9 cellular contexts compared by ENCODE assay signal in genomic region chr20:51594206-51594998, GRCh38. TPM values are rescaled to one million over a fixed set of nuclear protein-coding genes. Genes with fewer than 3 reads are reported as not detected.
DNase-seq lines count a peak whose midpoint lies in the region; ATAC-seq and TF ChIP-seq lines count a peak whose summit lies in the region.
"Had no signal": no experiment of that assay in that cellular context is flagged by ENCODE, and none has a peak within 500 bp of the region (broad histone marks: within the 10 kb centered on the region; RNA-seq: fewer than 3 reads in every experiment).

No MANE protein-coding gene starts in this region.

- H4K20me1 ChIP-seq in BLaER1 (no peaks in the 10 kb centered on the region), KMS-11 (ENCODE audit: insufficient read depth) (no peaks in the 10 kb centered on the region)

- TF ChIP-seq POLR2A in breast epithelium (IDR thresholded peaks at IDR 0.05), result no peak
- no peak for TF ChIP-seq POLR2A in stomach (IDR thresholded peaks at IDR 0.05)

- H3K4me3 ChIP-seq in BLaER1 (no peak overlapping the region), KMS-11 (IDR thresholded peaks at IDR 0.05; ENCODE audit: insufficient read depth, low read depth, low read length) (no peak overlapping the region), breast epithelium (no peak overlapping the region), stomach (no peak overlapping the region)
- H3K4me3 ChIP-seq: upper lobe of left lung had no signal

- TF ChIP-seq EP300 in stomach (IDR thresholded peaks at IDR 0.05), result no peak

- H3K9ac ChIP-seq in BLaER1, result no peak overlapping the region
- H3K9ac ChIP-seq in KMS-11, result peak overlapping the region; percentile 33

- no peaks in the 10 kb centered on the region for H3K9me3 Mint-ChIP-seq in natural killer cell treated with Interleukin-12 subunit alpha and Interleukin-12 subunit beta and Interleukin-15 and Interleukin-18, amount 100 ng/mL, for 72 hours

- TF ChIP-seq CTCF in KMS-11 (conservative IDR thresholded peaks at IDR 0.05; ENCODE audit: low read depth, low read length), result no peak
- TF ChIP-seq CTCF in breast epithelium (IDR thresholded peaks at IDR 0.05), result no peak
- TF ChIP-seq CTCF in stomach (IDR thresholded peaks at IDR 0.05), result no peak

- no peaks in the 10 kb centered on the region for H3K79me2 ChIP-seq in KMS-11 (ENCODE audit: insufficient read depth, low read depth)

- H3K9me3 ChIP-seq in BLaER1 (no peaks in the 10 kb centered on the region), breast epithelium (no peaks in the 10 kb centered on the region), stomach (no peaks in the 10 kb centered on the region)
- H3K9me3 ChIP-seq: upper lobe of left lung had no signal

- H3K27ac ChIP-seq in BLaER1, result peak overlapping the region; percentile 47; the same call in 1 of the 2 replicates
- H3K27ac ChIP-seq in KMS-11, result peak overlapping the region; percentile 39; the same call in 1 of the 2 replicates
- peak overlapping the region; percentile 2 to 35 for H3K27ac ChIP-seq in breast epithelium
- peak overlapping the region in 2 of 5 donors; percentile 2 to 66 for H3K27ac ChIP-seq in stomach
- H3K27ac ChIP-seq: upper lobe of left lung had no signal

- peaks cover 50% of the 10 kb centered on the region for H3K4me1 ChIP-seq in BLaER1
- H3K4me1 ChIP-seq in KMS-11 (ENCODE audit: low read depth, poor library complexity, severe bottlenecking), result peaks cover 13% of the 10 kb centered on the region
- no peaks in the 10 kb centered on the region for H3K4me1 ChIP-seq in breast epithelium
- peaks cover 12 to 27% (median 18%) of the 10 kb centered on the region in 4 donors for H3K4me1 ChIP-seq in stomach

- H3K27ac Mint-ChIP-seq in natural killer cell treated with Interleukin-12 subunit alpha and Interleukin-12 subunit beta and Interleukin-15 and Interleukin-18, amount 100 ng/mL, for 72 hours, result peak overlapping the region; percentile 69 to 80

- H3K27me3 Mint-ChIP-seq in natural killer cell treated with Interleukin-12 subunit alpha and Interleukin-12 subunit beta and Interleukin-15 and Interleukin-18, amount 100 ng/mL, for 72 hours, result peaks cover 0 to 4% of the 10 kb centered on the region in 2 donors

- intact Hi-C loops in breast epithelium (cut with DNase I; ENCODE audit: low total_unique reads), result loop anchor here (10.0 kb wide), 1 partner anchor 220 kb away; no protein-coding TSS in a partner anchor
- intact Hi-C loops in stomach (cut with DNase I; ENCODE audit: low total_unique reads), result no loop called here

- peak overlapping the region; percentile 86 for H2AFZ ChIP-seq in KMS-11 (ENCODE audit: low read depth)

- H3K4me3 Mint-ChIP-seq in natural killer cell treated with Interleukin-12 subunit alpha and Interleukin-12 subunit beta and Interleukin-15 and Interleukin-18, amount 100 ng/mL, for 72 hours, result peak overlapping the region; percentile 44

- no peaks in the 10 kb centered on the region for H3K36me3 ChIP-seq in BLaER1
- no peaks in the 10 kb centered on the region for H3K36me3 ChIP-seq in KMS-11 (ENCODE audit: insufficient read depth)
- H3K36me3 ChIP-seq in breast epithelium, result no peaks in the 10 kb centered on the region
- peaks cover 0 to 20% (median 17%) of the 10 kb centered on the region in 4 donors for H3K36me3 ChIP-seq in stomach

- H3K36me3 Mint-ChIP-seq in natural killer cell treated with Interleukin-12 subunit alpha and Interleukin-12 subunit beta and Interleukin-15 and Interleukin-18, amount 100 ng/mL, for 72 hours, result no peaks in the 10 kb centered on the region

- peaks cover 12% of the 10 kb centered on the region in 2 donors for H3K4me1 Mint-ChIP-seq in natural killer cell treated with Interleukin-12 subunit alpha and Interleukin-12 subunit beta and Interleukin-15 and Interleukin-18, amount 100 ng/mL, for 72 hours (ENCODE audit: low read depth in 2 of 2)

- 59 to 74% (median 71%) methylated on average over 11 of the region's 11 CpGs for WGBS in stomach, 5 donors

- H3K4me2 ChIP-seq in BLaER1, result peak overlapping the region; percentile 68
- H3K4me2 ChIP-seq in KMS-11, result peak overlapping the region; percentile 57

- no peak for ATAC-seq in natural killer cell treated with Interleukin-12 subunit alpha and Interleukin-12 subunit beta and Interleukin-15 and Interleukin-18, amount 100 ng/mL, for 72 hours
- ATAC-seq in HG02798 (IDR thresholded peaks at IDR 0.05; ENCODE audit: poor library complexity, unreplicated experiment) (no peak), GM18868 (IDR thresholded peaks at IDR 0.05; ENCODE audit: unreplicated experiment) (no peak)

- H3K27me3 ChIP-seq in BLaER1, result no peaks in the 10 kb centered on the region
- H3K27me3 ChIP-seq in KMS-11 (ENCODE audit: insufficient read depth, low read depth), result no peaks in the 10 kb centered on the region
- H3K27me3 ChIP-seq in breast epithelium, result no peaks in the 10 kb centered on the region
- no peaks in the 10 kb centered on the region for H3K27me3 ChIP-seq in stomach
- H3K27me3 ChIP-seq: upper lobe of left lung had no signal

- DNase-seq in breast epithelium (ENCODE audit: low spot score in 2 of 2) (peak in 1 of 2 donors; percentile 58), stomach (no peak), HuH-7.5 (ENCODE audit: low spot score) (no peak)
- no peak for DNase-seq in natural killer cell treated with Interleukin-12 subunit alpha and Interleukin-12 subunit beta and Interleukin-15 and Interleukin-18, amount 100 ng/mL, for 72 hours (ENCODE audit: low spot score)

RNA-seq across cellular contexts. Expression of gene NFATC2, which starts 51.9 kb away (rescaled TPM):
- total RNA-seq in breast epithelium (10 to 100 TPM in 2 of 3 donors, 1 to 10 TPM in 1; 5.9 to 11.9 (median 10.2) TPM), stomach (10 to 100 TPM in 4 of 5 donors, 1 to 10 TPM in 1; 7.0 to 31.9 (median 11.4) TPM)
- 10 to 100 TPM; 83.3 to 97.1 TPM for total RNA-seq in natural killer cell treated with Interleukin-12 subunit alpha and Interleukin-12 subunit beta and Interleukin-15 and Interleukin-18, amount 100 ng/mL, for 72 hours
- polyA plus RNA-seq in stomach, result 1 to 10 TPM; 1.4 to 6.3 (median 3.2) TPM
